8 cellular contexts compared by ENCODE assay signal in genomic region chr12:29783773-29784666, GRCh38. TPM values are rescaled to one million over a fixed set of nuclear protein-coding genes. Genes with fewer than 3 reads are reported as not detected.
A peak's percentile ranks its signal among the peaks of the same experiment; 100 is the strongest.
DNase-seq lines count a peak whose midpoint lies in the region; ATAC-seq and TF ChIP-seq lines count a peak whose summit lies in the region.

Gene TMTC1, minus strand, starts transcription at chr12:29783942. Its CDS starts 191 bp downstream, at chr12:29783751.

- no peaks in the 10 kb centered on the region for H3K9me3 Mint-ChIP-seq in activated T-cell treated with anti-CD3 and anti-CD28 coated beads, Interleukin-2, amount 50 U/mL, for 72 hours
- H3K9me3 Mint-ChIP-seq in glutamatergic neuron (ENCODE audit: unreplicated experiment), result no peaks in the 10 kb centered on the region

- no peak for TF ChIP-seq CTCF in glutamatergic neuron (IDR thresholded peaks at IDR 0.05; ENCODE audit: partially characterized antibody, unreplicated experiment)
- no peak for TF ChIP-seq CTCF in neutrophil (IDR thresholded peaks at IDR 0.05)

- H3K36me3 ChIP-seq in HUES6 (ENCODE audit: control insufficient read depth, insufficient read depth, low read length), result no peaks in the 10 kb centered on the region
- no peaks in the 10 kb centered on the region for H3K36me3 ChIP-seq in neutrophil

- peak; percentile 17 to 20 for ATAC-seq in activated T-cell treated with anti-CD3 and anti-CD28 coated beads, Interleukin-2, amount 50 U/mL, for 72 hours (replicated peaks in 1 of 2)

- no peak within 1 kb of the TSS for H3K27ac Mint-ChIP-seq in activated T-cell treated with anti-CD3 and anti-CD28 coated beads, Interleukin-2, amount 50 U/mL, for 72 hours
- H3K27ac Mint-ChIP-seq in glutamatergic neuron (ENCODE audit: unreplicated experiment), result no peak within 1 kb of the TSS

- H3K4me1 ChIP-seq in HUES6 (ENCODE audit: control insufficient read depth, insufficient read depth, low read length), result peaks cover 17% of the 10 kb centered on the region
- H3K4me1 ChIP-seq in neutrophil (ENCODE audit: control insufficient read depth in 1 of 2, insufficient read depth in 1 of 2, low read depth in 1 of 2, low read length in 1 of 2), result peaks cover 0 to 7% of the 10 kb centered on the region in 2 experiments

- H3K9ac ChIP-seq in HUES6 (ENCODE audit: low read length), result peak within 1 kb of the TSS; percentile 86

- peaks cover 24% of the 10 kb centered on the region for H3K27me3 Mint-ChIP-seq in activated T-cell treated with anti-CD3 and anti-CD28 coated beads, Interleukin-2, amount 50 U/mL, for 72 hours (ENCODE audit: low read depth)
- no peaks in the 10 kb centered on the region for H3K27me3 Mint-ChIP-seq in glutamatergic neuron (ENCODE audit: unreplicated experiment)

- H3K9me3 ChIP-seq in HUES6 (ENCODE audit: control insufficient read depth, insufficient read depth, low read depth, low read length), result peaks cover 9% of the 10 kb centered on the region
- no peaks in the 10 kb centered on the region for H3K9me3 ChIP-seq in neutrophil

- DNase-seq in NCI-H1417 (lab: John Stamatoyannopoulos, UW) (peak; percentile 38 to 68 (median 64)), NCI-H1417 treated with DMSO at 0.1 percent for 48 hours (lab: John Stamatoyannopoulos, UW) (no peak), glutamatergic neuron (peak; percentile 81), NCI-H187 treated with DMSO at 0.1 percent for 48 hours (lab: John Stamatoyannopoulos, UW) (no peak), MV-4-11 (lab: John Stamatoyannopoulos, UW) (no peak)
- DNase-seq in activated T-cell treated with anti-CD3 and anti-CD28 coated beads, Interleukin-2, amount 50 U/mL, for 72 hours, result peak in 1 of 2 donors; percentile 3

- H3K4me3 Mint-ChIP-seq in activated T-cell treated with anti-CD3 and anti-CD28 coated beads, Interleukin-2, amount 50 U/mL, for 72 hours, result peak within 1 kb of the TSS; percentile 76 to 77
- H3K4me3 Mint-ChIP-seq in glutamatergic neuron (ENCODE audit: unreplicated experiment), result peak within 1 kb of the TSS; percentile 79

- H3K4me3 ChIP-seq in HUES6 (ENCODE audit: low read depth, low read length) (peak within 1 kb of the TSS; percentile 94), neutrophil (ENCODE audit: low read depth in 1 of 2, low read length in 1 of 2) (peak within 1 kb of the TSS; percentile 31 to 71)

- H3K27me3 ChIP-seq in HUES6 (ENCODE audit: control insufficient read depth, insufficient read depth, low read length) (peaks cover 23% of the 10 kb centered on the region), neutrophil (peaks cover 97% of the 10 kb centered on the region)

- H3K36me3 Mint-ChIP-seq in activated T-cell treated with anti-CD3 and anti-CD28 coated beads, Interleukin-2, amount 50 U/mL, for 72 hours (ENCODE audit: insufficient read depth in 2 of 2), result no peaks in the 10 kb centered on the region
- no peaks in the 10 kb centered on the region for H3K36me3 Mint-ChIP-seq in glutamatergic neuron (ENCODE audit: unreplicated experiment)

- peaks cover 13% of the 10 kb centered on the region for H3K4me1 Mint-ChIP-seq in activated T-cell treated with anti-CD3 and anti-CD28 coated beads, Interleukin-2, amount 50 U/mL, for 72 hours (ENCODE audit: low read depth)
- H3K4me1 Mint-ChIP-seq in glutamatergic neuron (ENCODE audit: low read depth, unreplicated experiment), result peaks cover 4% of the 10 kb centered on the region

- H3K27ac ChIP-seq in HUES6 (ENCODE audit: low read depth, low read length) (no peak within 1 kb of the TSS), neutrophil (peak within 1 kb of the TSS; percentile 73)

RNA-seq across cellular contexts. Expression of gene TMTC1, which starts in this region (rescaled TPM):
- total RNA-seq in activated T-cell treated with anti-CD3 and anti-CD28 coated beads, Interleukin-2, amount 50 U/mL, for 72 hours, result under 1 TPM; 0.22 to 0.51 TPM
- total RNA-seq in glutamatergic neuron (ENCODE audit: unreplicated experiment), result 1.4 TPM

Comparison
In these comparisons a context has a peak if more than half of its experiments do, and no peak if none do; other contexts are left out.
1. DNase-seq: peak in NCI-H1417 (3 of 3) and glutamatergic neuron (single experiment); none in NCI-H1417 treated with DMSO at 0.1 percent for 48 hours (single experiment), NCI-H187 treated with DMSO at 0.1 percent for 48 hours (single experiment) and MV-4-11 (single experiment).
2. Peak in ATAC-seq in activated T-cell treated with anti-CD3 and anti-CD28 coated beads, Interleukin-2, amount 50 U/mL, for 72 hours; RNA of the gene not detected or under 1 TPM.